Comparison of ENCODE assay signal across 14 cellular contexts in the genomic region with DNA sequence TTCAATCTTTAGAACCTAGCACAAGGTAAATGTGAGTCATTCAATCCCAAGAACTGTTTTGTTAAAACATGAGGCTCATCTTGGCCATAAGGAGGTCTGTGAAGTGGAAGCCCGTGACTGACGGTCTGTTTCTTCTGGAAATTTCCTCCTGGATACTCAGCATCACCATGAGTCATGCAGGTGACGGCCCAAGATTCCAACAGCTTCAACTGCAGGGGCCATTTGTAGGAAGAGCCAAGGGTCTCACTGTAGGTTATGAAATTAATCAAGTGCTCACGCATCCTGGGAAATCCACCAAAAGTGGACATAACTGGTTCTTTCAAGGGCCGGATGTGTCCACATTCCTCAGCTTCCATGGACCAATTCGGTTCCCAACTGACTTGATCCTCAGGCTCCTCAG. TPM values are rescaled to one million over a fixed set of nuclear protein-coding genes. Genes with fewer than 3 reads are reported as not detected.
A peak's percentile ranks its signal among the peaks of the same experiment; 100 is the strongest.
DNase-seq lines count a peak whose midpoint lies in the region; ATAC-seq and TF ChIP-seq lines count a peak whose summit lies in the region.
"Had no signal": no experiment of that assay in that cellular context is flagged by ENCODE, and none has a peak within 500 bp of the region (broad histone marks: within the 10 kb centered on the region; RNA-seq: fewer than 3 reads in every experiment).

No MANE protein-coding gene starts in this region.

- H3K4me1 Mint-ChIP-seq in T-cell: peaks cover 6 to 19% (median 16%) of the 10 kb centered on the region in 3 donors
- peaks cover 4 to 23% of the 10 kb centered on the region in 2 donors for H3K4me1 Mint-ChIP-seq in effector memory CD8-positive, alpha-beta T cell (ENCODE audit: low read depth in 2 of 2)
- no peaks in the 10 kb centered on the region for H3K4me1 Mint-ChIP-seq in stimulated activated memory B cell treated with anti-CD40 and anti-IgM and Interleukin-4, amounts not matched to agents 10 μg/mL and 1 μg/mL and 100 μg/mL, for 72 hours

- H3K27ac Mint-ChIP-seq in T-cell: peak overlapping the region; percentile 71 to 90
- H3K27ac Mint-ChIP-seq in effector memory CD8-positive, alpha-beta T cell: peak overlapping the region; percentile 89 to 97
- no peak overlapping the region for H3K27ac Mint-ChIP-seq in stimulated activated memory B cell treated with anti-CD40 and anti-IgM and Interleukin-4, amounts not matched to agents 10 μg/mL and 1 μg/mL and 100 μg/mL, for 72 hours

- POLR2A ChIA-PET in T-cell (lab: Charles Lee) (no interaction called here), RWPE1 (lab: Yijun Ruan, JAX; ENCODE audit: low non-redundant PET) (no interaction called here)

- H3K27ac ChIP-seq in RWPE1: no peak overlapping the region
- H3K27ac ChIP-seq: GM23248, HL-60, KMS-11, SJSA1 had no signal

- peaks cover 10% of the 10 kb centered on the region for H3K36me3 Mint-ChIP-seq in T-cell
- H3K36me3 Mint-ChIP-seq in effector memory CD8-positive, alpha-beta T cell (ENCODE audit: insufficient read depth): peaks cover 3% of the 10 kb centered on the region
- peaks cover 43% of the 10 kb centered on the region for H3K36me3 Mint-ChIP-seq in stimulated activated memory B cell treated with anti-CD40 and anti-IgM and Interleukin-4, amounts not matched to agents 10 μg/mL and 1 μg/mL and 100 μg/mL, for 72 hours

- H3K4me3 Mint-ChIP-seq in T-cell: no peak overlapping the region
- H3K4me3 Mint-ChIP-seq in effector memory CD8-positive, alpha-beta T cell: no peak overlapping the region
- no peak overlapping the region for H3K4me3 Mint-ChIP-seq in stimulated activated memory B cell treated with anti-CD40 and anti-IgM and Interleukin-4, amounts not matched to agents 10 μg/mL and 1 μg/mL and 100 μg/mL, for 72 hours

- no peak for TF ChIP-seq CTCF in RWPE1 (conservative IDR thresholded peaks at IDR 0.05; ENCODE audit: low read depth)

- H3K27me3 Mint-ChIP-seq in T-cell: no peaks in the 10 kb centered on the region
- H3K27me3 Mint-ChIP-seq in effector memory CD8-positive, alpha-beta T cell: no peaks in the 10 kb centered on the region
- H3K27me3 Mint-ChIP-seq in stimulated activated memory B cell treated with anti-CD40 and anti-IgM and Interleukin-4, amounts not matched to agents 10 μg/mL and 1 μg/mL and 100 μg/mL, for 72 hours: no peaks in the 10 kb centered on the region

- ATAC-seq in T-cell (replicated peaks in 1 of 4): no peak
- ATAC-seq in effector memory CD8-positive, alpha-beta T cell (replicated peaks): no peak
- no peak for ATAC-seq in stimulated activated memory B cell treated with anti-CD40 and anti-IgM and Interleukin-4, amounts not matched to agents 10 μg/mL and 1 μg/mL and 100 μg/mL, for 72 hours

- CTCF ChIA-PET in T-cell (lab: Charles Lee): no interaction called here
- CTCF ChIA-PET in RWPE1 (lab: Yijun Ruan, JAX): no interaction called here

- DNase-seq in EH (ENCODE audit: low read depth): peak; percentile 19
- DNase-seq in T-cell: no peak
- no peak for DNase-seq in effector memory CD8-positive, alpha-beta T cell
- peak; percentile 4 for DNase-seq in renal cortical epithelial cell (ENCODE audit: low read depth)
- DNase-seq in central memory CD4-positive, alpha-beta T cell: no peak
- no peak for DNase-seq in NCI-H2196 (lab: John Stamatoyannopoulos, UW; ENCODE audit: unreplicated experiment)
- no peak for DNase-seq in RWPE1 (ENCODE audit: low spot score)
- DNase-seq: ACHN, GM23248, HCEC 1CT had no signal

- H3K9me3 Mint-ChIP-seq in T-cell: no peaks in the 10 kb centered on the region
- no peaks in the 10 kb centered on the region for H3K9me3 Mint-ChIP-seq in effector memory CD8-positive, alpha-beta T cell
- H3K9me3 Mint-ChIP-seq in stimulated activated memory B cell treated with anti-CD40 and anti-IgM and Interleukin-4, amounts not matched to agents 10 μg/mL and 1 μg/mL and 100 μg/mL, for 72 hours: no peaks in the 10 kb centered on the region

RNA-seq across cellular contexts. Expression of a gene that starts 8.7 kb away (rescaled TPM):
- 1 to 10 TPM; 1.2 to 3.3 (median 2.1) TPM for total RNA-seq in T-cell
- total RNA-seq in renal cortical epithelial cell: 2.3 and 2.5 TPM in 2 replicates

Comparison
In these comparisons a context has a peak if more than half of its experiments do, and no peak if none do; other contexts are left out.
1. DNase-seq: peak in EH (single experiment) and renal cortical epithelial cell (single experiment); none in T-cell (0 of 34), effector memory CD8-positive, alpha-beta T cell (0 of 3), central memory CD4-positive, alpha-beta T cell (single experiment), NCI-H2196 (single experiment) and RWPE1 (single experiment).